In the genomic region with DNA sequence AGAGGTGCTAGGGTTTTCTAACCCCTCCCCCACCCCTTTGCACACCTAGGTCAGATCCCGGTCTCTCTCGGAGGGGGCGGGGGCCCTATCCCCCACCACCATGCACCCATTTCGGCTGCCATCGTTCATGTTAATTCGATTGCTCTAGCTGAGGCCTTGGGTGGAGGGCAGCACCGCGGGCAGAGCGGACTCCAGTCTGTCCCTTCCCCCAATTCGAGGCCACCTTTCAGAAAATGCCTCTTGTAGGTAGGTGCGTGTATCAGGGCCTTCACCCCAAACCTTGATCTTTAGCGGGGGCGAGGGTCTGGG, we compare ENCODE assay signal across 9 cellular contexts. TPM values are rescaled to one million over a fixed set of nuclear protein-coding genes. Genes with fewer than 3 reads are reported as not detected.
DNase-seq lines count a peak whose midpoint lies in the region; ATAC-seq and TF ChIP-seq lines count a peak whose summit lies in the region.
"Had no signal": no experiment of that assay in that cellular context is flagged by ENCODE, and none has a peak within 500 bp of the region (broad histone marks: within the 10 kb centered on the region; RNA-seq: fewer than 3 reads in every experiment).

No MANE protein-coding gene starts in this region.

- H3K4me3 ChIP-seq in ascending aorta (peak overlapping the region; percentile 46 to 65), stomach (peak overlapping the region; percentile 36 to 52 (median 40))

- intact Hi-C loops in ascending aorta (cut with DNase I) (no loop called here), stomach (cut with DNase I; ENCODE audit: low total_unique reads) (no loop called here)

- WGBS in stomach, 5 donors: 26 to 36% (median 29%) methylated on average over 13 of the region's 13 CpGs

- H3K4me1 Mint-ChIP-seq in T-helper 2 cell treated with Interferon-gamma antibody and Interleukin-4, amounts not matched to agents 5 μg/mL and 100 μg/mL, for 36 hours (ENCODE audit: low read depth): peaks cover 25% of the 10 kb centered on the region
- peaks cover 16 to 31% of the 10 kb centered on the region in 2 donors for H3K4me1 Mint-ChIP-seq in immature natural killer cell

- peaks cover 0 to 13% of the 10 kb centered on the region in 2 donors for H3K4me1 ChIP-seq in ascending aorta
- H3K4me1 ChIP-seq in stomach: peaks cover 16 to 25% (median 21%) of the 10 kb centered on the region in 4 donors

- no peak for DNase-seq in T-helper 2 cell treated with Interferon-gamma antibody and Interleukin-4, amounts not matched to agents 5 μg/mL and 100 μg/mL, for 36 hours (ENCODE audit: low spot score)
- DNase-seq in T-helper 2 cell (no peak), ascending aorta (ENCODE audit: low spot score in 2 of 2) (no peak), immature natural killer cell (no peak), stomach (no peak), NCI-H446 (lab: John Stamatoyannopoulos, UW) (no peak)

- ATAC-seq in GM18505 (IDR thresholded peaks at IDR 0.05; ENCODE audit: unreplicated experiment): no peak
- no peak for ATAC-seq in HG02571 (IDR thresholded peaks at IDR 0.05; ENCODE audit: unreplicated experiment)

- TF ChIP-seq CTCF in ascending aorta (IDR thresholded peaks at IDR 0.05) (no peak), stomach (IDR thresholded peaks at IDR 0.05) (no peak)

- no peaks in the 10 kb centered on the region for H3K9me3 Mint-ChIP-seq in T-helper 2 cell treated with Interferon-gamma antibody and Interleukin-4, amounts not matched to agents 5 μg/mL and 100 μg/mL, for 36 hours
- peaks cover 0 to 1% (median 0%) of the 10 kb centered on the region in 6 donors for H3K9me3 Mint-ChIP-seq in immature natural killer cell

- H3K4me3 Mint-ChIP-seq in T-helper 2 cell treated with Interferon-gamma antibody and Interleukin-4, amounts not matched to agents 5 μg/mL and 100 μg/mL, for 36 hours: peak overlapping the region; percentile 29
- H3K4me3 Mint-ChIP-seq in immature natural killer cell: peak overlapping the region; percentile 47 to 74 (median 55)

- TF ChIP-seq POLR2A in stomach (IDR thresholded peaks at IDR 0.05) (no peak), GM18505 (IDR thresholded peaks at IDR 0.05; ENCODE audit: borderline replicate concordance, extremely low read depth, insufficient read depth, insufficient read length) (no peak)

- H3K27me3 ChIP-seq in ascending aorta (no peaks in the 10 kb centered on the region), stomach (no peaks in the 10 kb centered on the region)

- peaks cover 3% of the 10 kb centered on the region for H3K27me3 Mint-ChIP-seq in T-helper 2 cell treated with Interferon-gamma antibody and Interleukin-4, amounts not matched to agents 5 μg/mL and 100 μg/mL, for 36 hours (ENCODE audit: low read depth)
- H3K27me3 Mint-ChIP-seq in immature natural killer cell (ENCODE audit: low read depth in 3 of 3): peaks cover 0 to 8% (median 3%) of the 10 kb centered on the region in 3 donors

- peak overlapping the region; percentile 20 for H3K27ac Mint-ChIP-seq in T-helper 2 cell treated with Interferon-gamma antibody and Interleukin-4, amounts not matched to agents 5 μg/mL and 100 μg/mL, for 36 hours
- H3K27ac Mint-ChIP-seq in immature natural killer cell: no peak overlapping the region

- H3K27ac ChIP-seq in ascending aorta (no peak overlapping the region), stomach (peak overlapping the region in 3 of 5 donors; percentile 38 to 78 (median 61))

- no peak for TF ChIP-seq EP300 in stomach (IDR thresholded peaks at IDR 0.05)

- peaks cover 10% of the 10 kb centered on the region for H3K36me3 Mint-ChIP-seq in T-helper 2 cell treated with Interferon-gamma antibody and Interleukin-4, amounts not matched to agents 5 μg/mL and 100 μg/mL, for 36 hours (ENCODE audit: low read depth)
- peaks cover 0 to 3% (median 3%) of the 10 kb centered on the region in 3 donors for H3K36me3 Mint-ChIP-seq in immature natural killer cell

- H3K9me3 ChIP-seq in ascending aorta (no peaks in the 10 kb centered on the region), stomach (no peaks in the 10 kb centered on the region)

- H3K36me3 ChIP-seq in ascending aorta: no peaks in the 10 kb centered on the region
- H3K36me3 ChIP-seq in stomach: peaks cover 0 to 27% (median 22%) of the 10 kb centered on the region in 4 donors

RNA-seq across cellular contexts. Expression of gene EFNA4, which starts 6.8 kb away (rescaled TPM):
- 11.2 TPM for total RNA-seq in ascending aorta
- polyA plus RNA-seq in immature natural killer cell: 1 to 10 TPM; 1.1 to 3.0 (median 2.6) TPM
- 1 to 10 TPM in 3 of 5 donors, not detected in 2; 3.5 to 9.9 (median 5.8) TPM for total RNA-seq in stomach
- polyA plus RNA-seq in stomach: 10 to 100 TPM in 1 of 3 donors, 1 to 10 TPM in 2; 4.3 to 13.2 (median 6.7) TPM

RNA-seq across cellular contexts. Expression of gene EFNA3, which starts 8.3 kb away (rescaled TPM):
- 1.5 TPM for total RNA-seq in ascending aorta
- polyA plus RNA-seq in immature natural killer cell: 1 to 10 TPM in 1 of 3 donors, under 1 TPM in 2; 0.70 to 2.3 (median 0.94) TPM
- total RNA-seq in stomach: not detected
- 1 to 10 TPM in 2 of 3 donors, under 1 TPM in 1; 0.76 to 4.9 (median 1.5) TPM for polyA plus RNA-seq in stomach

RNA-seq across cellular contexts. Expression of gene ADAM15, which starts 19.2 kb away (rescaled TPM):
- total RNA-seq in ascending aorta (610 TPM), stomach (100 to 1,000 TPM in 4 of 5 donors, 10 to 100 TPM in 1; 56.2 to 335 (median 126) TPM)
- polyA plus RNA-seq in immature natural killer cell (10 to 100 TPM; 10.4 to 27.1 (median 24.3) TPM), stomach (100 to 1,000 TPM; 149 to 267 (median 159) TPM)

RNA-seq across cellular contexts. Expression of gene DCST1, which starts 36.7 kb away (rescaled TPM):
- total RNA-seq in ascending aorta: not detected
- polyA plus RNA-seq in immature natural killer cell: not detected
- under 1 TPM in 2 of 5 donors, not detected in 3; 0.18 to 0.89 TPM for total RNA-seq in stomach
- polyA plus RNA-seq in stomach: under 1 TPM in 1 of 3 donors, not detected in 2; 0.13 TPM
- total RNA-seq: T-helper 1 cell treated with Interleukin-12 subunit alpha and Interleukin-12 subunit beta and Interleukin-4 antibody, amounts not matched to agents 30 ng/mL and 1 ng/mL, for 36 hours had no signal

RNA-seq across cellular contexts. Expression of gene DCST2, which starts 36.8 kb away (rescaled TPM):
- total RNA-seq in ascending aorta: 0.64 TPM
- not detected for polyA plus RNA-seq in immature natural killer cell
- total RNA-seq in stomach: 100 to 1,000 TPM in 1 of 5 donors, not detected in 4; 158 TPM
- 1 to 10 TPM; 1.6 to 6.6 (median 6.1) TPM for polyA plus RNA-seq in stomach

Comparison
In these comparisons a context has a peak if more than half of its experiments do, and no peak if none do; other contexts are left out.
1. H3K27ac ChIP-seq: peak in stomach (3 of 5); none in ascending aorta (0 of 2).